ENCODE assay signal across 2 cellular contexts in the genomic region with DNA sequence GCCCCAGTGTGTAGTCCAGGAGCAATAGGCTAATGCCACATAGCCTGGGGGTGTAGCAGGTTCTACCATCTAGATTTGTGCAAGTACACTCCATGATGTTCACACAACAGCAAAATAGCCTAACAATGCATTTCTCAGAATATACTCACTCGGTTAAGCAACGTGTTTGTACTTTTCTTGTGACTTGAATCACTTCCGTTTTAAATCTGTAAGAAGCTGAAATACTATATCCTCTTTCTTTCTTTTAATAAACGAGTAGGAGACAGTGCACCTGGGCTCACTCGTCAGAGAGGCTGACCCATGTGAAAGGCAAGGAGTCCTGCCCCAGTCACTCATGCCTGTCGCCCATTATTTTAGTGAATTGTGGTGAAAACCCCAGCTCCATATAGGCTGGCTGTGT.
TF ChIP-seq lines count a peak whose summit lies in the region.

No MANE protein-coding gene starts in this region.

TF ChIP-seq in SK-N-SH, 30 proteins besides CTCF, POLR2A, EP300 and RAD21 (continued from another document):
- TF ChIP-seq, protein P1, sequence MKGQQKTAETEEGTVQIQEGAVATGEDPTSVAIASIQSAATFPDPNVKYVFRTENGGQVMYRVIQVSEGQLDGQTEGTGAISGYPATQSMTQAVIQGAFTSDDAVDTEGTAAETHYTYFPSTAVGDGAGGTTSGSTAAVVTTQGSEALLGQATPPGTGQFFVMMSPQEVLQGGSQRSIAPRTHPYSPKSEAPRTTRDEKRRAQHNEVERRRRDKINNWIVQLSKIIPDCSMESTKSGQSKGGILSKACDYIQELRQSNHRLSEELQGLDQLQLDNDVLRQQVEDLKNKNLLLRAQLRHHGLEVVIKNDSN (IDR thresholded peaks at IDR 0.05; ENCODE audit: borderline replicate concordance, low read depth), result no peak
- TF ChIP-seq RXRA (IDR thresholded peaks at IDR 0.05; ENCODE audit: borderline replicate concordance, low read depth) (no peak), TCF12 (IDR thresholded peaks at IDR 0.05) (no peak), ELF1 (IDR thresholded peaks at IDR 0.05) (no peak), YY1 (IDR thresholded peaks at IDR 0.05; ENCODE audit: low read depth) (no peak)
- TF ChIP-seq, protein P2, sequence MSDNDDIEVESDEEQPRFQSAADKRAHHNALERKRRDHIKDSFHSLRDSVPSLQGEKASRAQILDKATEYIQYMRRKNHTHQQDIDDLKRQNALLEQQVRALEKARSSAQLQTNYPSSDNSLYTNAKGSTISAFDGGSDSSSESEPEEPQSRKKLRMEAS (IDR thresholded peaks at IDR 0.05; ENCODE audit: low read depth), result no peak

TF ChIP-seq in SK-N-SH treated with all-trans-retinoic acid at 6 μM for 48 hours, 23 proteins besides CTCF, POLR2A, EP300 and RAD21 (continued from another document):
- TF ChIP-seq, protein P3, sequence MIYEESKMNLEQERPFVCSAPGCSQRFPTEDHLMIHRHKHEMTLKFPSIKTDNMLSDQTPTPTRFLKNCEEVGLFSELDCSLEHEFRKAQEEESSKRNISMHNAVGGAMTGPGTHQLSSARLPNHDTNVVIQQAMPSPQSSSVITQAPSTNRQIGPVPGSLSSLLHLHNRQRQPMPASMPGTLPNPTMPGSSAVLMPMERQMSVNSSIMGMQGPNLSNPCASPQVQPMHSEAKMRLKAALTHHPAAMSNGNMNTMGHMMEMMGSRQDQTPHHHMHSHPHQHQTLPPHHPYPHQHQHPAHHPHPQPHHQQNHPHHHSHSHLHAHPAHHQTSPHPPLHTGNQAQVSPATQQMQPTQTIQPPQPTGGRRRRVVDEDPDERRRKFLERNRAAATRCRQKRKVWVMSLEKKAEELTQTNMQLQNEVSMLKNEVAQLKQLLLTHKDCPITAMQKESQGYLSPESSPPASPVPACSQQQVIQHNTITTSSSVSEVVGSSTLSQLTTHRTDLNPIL (CRISPR knock-in tag; IDR thresholded peaks at IDR 0.05; ENCODE audit: low read depth), result no peak
- TF ChIP-seq, protein P4, sequence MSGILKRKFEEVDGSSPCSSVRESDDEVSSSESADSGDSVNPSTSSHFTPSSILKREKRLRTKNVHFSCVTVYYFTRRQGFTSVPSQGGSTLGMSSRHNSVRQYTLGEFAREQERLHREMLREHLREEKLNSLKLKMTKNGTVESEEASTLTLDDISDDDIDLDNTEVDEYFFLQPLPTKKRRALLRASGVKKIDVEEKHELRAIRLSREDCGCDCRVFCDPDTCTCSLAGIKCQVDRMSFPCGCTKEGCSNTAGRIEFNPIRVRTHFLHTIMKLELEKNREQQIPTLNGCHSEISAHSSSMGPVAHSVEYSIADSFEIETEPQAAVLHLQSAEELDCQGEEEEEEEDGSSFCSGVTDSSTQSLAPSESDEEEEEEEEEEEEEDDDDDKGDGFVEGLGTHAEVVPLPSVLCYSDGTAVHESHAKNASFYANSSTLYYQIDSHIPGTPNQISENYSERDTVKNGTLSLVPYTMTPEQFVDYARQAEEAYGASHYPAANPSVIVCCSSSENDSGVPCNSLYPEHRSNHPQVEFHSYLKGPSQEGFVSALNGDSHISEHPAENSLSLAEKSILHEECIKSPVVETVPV (CRISPR knock-in tag; IDR thresholded peaks at IDR 0.05), result no peak
- no peak for TF ChIP-seq ARNTL (CRISPR knock-in tag; IDR thresholded peaks at IDR 0.05; ENCODE audit: borderline replicate concordance, low read depth)
- TF ChIP-seq ZFP30 (CRISPR knock-in tag; IDR thresholded peaks at IDR 0.05), result no peak
- TF ChIP-seq ZNF8 (CRISPR knock-in tag; IDR thresholded peaks at IDR 0.05), result no peak
- no peak for TF ChIP-seq ZC3H10 (CRISPR knock-in tag; IDR thresholded peaks at IDR 0.05)
- no peak for TF ChIP-seq ZNF70 (CRISPR knock-in tag; IDR thresholded peaks at IDR 0.05)
- no peak for TF ChIP-seq ZNF565 (CRISPR knock-in tag; conservative IDR thresholded peaks at IDR 0.05; ENCODE audit: low read depth)
- TF ChIP-seq CSDC2 (CRISPR knock-in tag; IDR thresholded peaks at IDR 0.05), result no peak
- no peak for TF ChIP-seq ESRRG (CRISPR knock-in tag; IDR thresholded peaks at IDR 0.05)
- no peak for TF ChIP-seq GLIS3 (CRISPR knock-in tag; IDR thresholded peaks at IDR 0.05)
